ENCODE assay signal across 16 cellular contexts in the genomic region with DNA sequence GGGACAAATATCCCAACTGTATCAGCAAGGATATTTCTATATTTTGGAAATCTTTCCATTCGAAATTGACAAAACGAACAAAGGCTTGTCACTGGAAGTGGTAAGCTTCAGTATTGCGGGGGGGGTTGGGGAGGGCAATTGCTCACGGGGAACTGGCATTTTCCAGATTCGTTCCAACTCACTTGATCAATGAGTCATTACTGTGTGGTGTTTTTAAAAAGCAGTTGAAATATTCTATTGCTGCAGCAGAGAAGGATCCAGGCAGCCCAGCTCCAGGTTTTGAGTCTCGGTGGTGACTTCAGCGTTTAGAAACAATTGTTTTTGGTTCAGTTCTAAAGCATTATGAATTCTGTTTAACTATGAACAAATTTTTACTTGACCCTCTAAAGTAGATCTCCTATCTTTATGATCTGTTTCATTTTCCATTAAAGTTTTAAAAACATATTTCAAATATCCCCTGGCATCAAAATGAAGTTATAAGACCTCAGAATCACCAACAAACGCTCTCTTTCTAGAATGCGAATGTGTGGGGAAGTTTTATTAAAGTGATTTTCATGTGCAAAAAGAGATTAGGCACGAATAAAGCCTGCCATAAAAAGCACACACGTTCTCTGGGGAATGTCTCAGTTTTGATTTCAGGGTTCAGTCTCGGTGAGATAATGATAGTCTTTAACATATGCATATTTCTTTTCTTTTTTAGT. TPM values are rescaled to one million over a fixed set of nuclear protein-coding genes. Genes with fewer than 3 reads are reported as not detected.
DNase-seq lines count a peak whose midpoint lies in the region; ATAC-seq, FAIRE-seq and TF ChIP-seq lines count a peak whose summit lies in the region.
"Had no signal": no experiment of that assay in that cellular context is flagged by ENCODE, and none has a peak within 500 bp of the region (broad histone marks: within the 10 kb centered on the region; RNA-seq: fewer than 3 reads in every experiment).

No MANE protein-coding gene starts in this region.

- intact Hi-C loops in PC-3 (cut with micrococcal nuclease) = no loop called here

- H3K4me1 ChIP-seq in BLaER1 = peaks cover 21% of the 10 kb centered on the region
- peaks cover 26% of the 10 kb centered on the region for H3K4me1 ChIP-seq in PC-3 (ENCODE audit: insufficient read depth, low read length)
- peaks cover 23% of the 10 kb centered on the region for H3K4me1 ChIP-seq in osteoblast (ENCODE audit: insufficient read depth, low read length)
- H3K4me1 ChIP-seq: pancreas had no signal

- H3K27me3 ChIP-seq in BLaER1 (no peaks in the 10 kb centered on the region), PC-3 (ENCODE audit: low read length) (no peaks in the 10 kb centered on the region), osteoblast (ENCODE audit: insufficient read depth, low read length) (no peaks in the 10 kb centered on the region)
- H3K27me3 ChIP-seq: pancreas, SJCRH30 had no signal

- FAIRE-seq in D721Med (lab: Jason Lieb, UNC) (no peak), GM12891 (lab: Jason Lieb, UNC) (no peak)
- FAIRE-seq: pancreas had no signal

- no TSS peak for BruUV-seq in PC-3 (replicated peaks; lab: Mats Ljungman, UMichigan)

- H3K27ac ChIP-seq in BLaER1 (no peak overlapping the region), PC-3 (ENCODE audit: low read length) (peak overlapping the region; percentile 44), epithelial cell of prostate (peak overlapping the region; percentile 54), osteoblast (ENCODE audit: low read depth, low read length) (peak overlapping the region; percentile 55)
- H3K27ac ChIP-seq: pancreas, SJCRH30 had no signal

- no peaks in the 10 kb centered on the region for H3K9me2 ChIP-seq in PC-3 (replicated peaks; ENCODE audit: low read length)

- TF ChIP-seq POLR2A in GM12891 (IDR thresholded peaks at IDR 0.05; ENCODE audit: low read depth, low read length) = no peak

- POLR2A ChIA-PET in PC-3 (lab: Charles Lee; ENCODE audit: unreplicated experiment) = interaction anchor here (0.6 to 0.7 kb wide), 2 partner anchors 27 to 147 kb away, joined by 3 to 6 read pairs; no protein-coding TSS in a partner anchor

- H3K4me2 ChIP-seq in BLaER1 (peak overlapping the region; percentile 27; the same call in 1 of the 2 replicates), PC-3 (ENCODE audit: low read length) (peak overlapping the region; percentile 83), osteoblast (ENCODE audit: insufficient read depth, low read length) (peak overlapping the region; percentile 62)

- DNase-seq in PC-3 (peak; percentile 70), epithelial cell of prostate (ENCODE audit: low read depth, low spot score) (no peak), osteoblast (ENCODE audit: insufficient read length, low spot score, missing footprints) (peak; percentile 81), D721Med (ENCODE audit: insufficient read length, low spot score) (no peak), SKM-1 (lab: John Stamatoyannopoulos, UW; ENCODE audit: unreplicated experiment) (no peak), GM12891 (ENCODE audit: insufficient read length, low spot score) (no peak), NCI-H1930 (lab: John Stamatoyannopoulos, UW) (no peak)
- DNase-seq: activated CD4-positive, alpha-beta T cell treated with anti-CD3 and anti-CD28 coated beads, Interleukin-2, amount 10 ng/mL, durations not matched to agents 24 days and 14 days; activated naive CD4-positive, alpha-beta T cell treated with Interleukin-2 at 50 U/mL for 16 hours; CD4-positive, alpha-beta memory T cell; endodermal cell; left colon; NCI-H345; pancreas; SJCRH30 had no signal

- H3K79me2 ChIP-seq in PC-3 (ENCODE audit: low read length) (no peaks in the 10 kb centered on the region), osteoblast (ENCODE audit: insufficient read depth, low read length) (no peaks in the 10 kb centered on the region)

- H3K9me3 ChIP-seq in BLaER1 = peaks cover 6% of the 10 kb centered on the region; the same call in 1 of the 2 replicates
- H3K9me3 ChIP-seq in PC-3 (ENCODE audit: low read length) = no peaks in the 10 kb centered on the region
- peaks cover 3% of the 10 kb centered on the region for H3K9me3 ChIP-seq in osteoblast (ENCODE audit: low read depth, low read length)
- H3K9me3 ChIP-seq: pancreas, SJCRH30 had no signal

- H3K9ac ChIP-seq in BLaER1 (no peak overlapping the region), PC-3 (ENCODE audit: low read length) (peak overlapping the region; percentile 19; the same call in 1 of the 2 replicates)

- TF ChIP-seq CTCF in PC-3 (conservative IDR thresholded peaks at IDR 0.05; ENCODE audit: low read depth, low read length) = no peak
- TF ChIP-seq CTCF in osteoblast (IDR thresholded peaks at IDR 0.05; ENCODE audit: extremely low read depth, low read depth, low read length) = no peak
- TF ChIP-seq CTCF in D721Med (IDR thresholded peaks at IDR 0.05; ENCODE audit: insufficient read depth, missing control alignments) = no peak

- peak overlapping the region; percentile 61 for H2AFZ ChIP-seq in PC-3 (ENCODE audit: low read length)
- H2AFZ ChIP-seq in osteoblast (ENCODE audit: low read length) = no peak overlapping the region

- ATAC-seq in PC-3 = peak; percentile 73
- ATAC-seq: left colon had no signal

- no peaks in the 10 kb centered on the region for H4K20me1 ChIP-seq in BLaER1
- H4K20me1 ChIP-seq in PC-3 (ENCODE audit: low read length) = no peaks in the 10 kb centered on the region
- no peaks in the 10 kb centered on the region for H4K20me1 ChIP-seq in osteoblast (ENCODE audit: insufficient read depth, low read length)

- CTCF ChIA-PET in PC-3 (lab: Charles Lee) = interaction anchor here (0.5 kb wide), 1 partner anchor 362 kb away, joined by 3 read pairs; no protein-coding TSS in a partner anchor

- H3K4me3 ChIP-seq in BLaER1 (no peak overlapping the region), PC-3 (ENCODE audit: low read length) (peak overlapping the region; percentile 58), osteoblast (ENCODE audit: insufficient read depth, low read length) (peak overlapping the region; percentile 24)
- H3K4me3 ChIP-seq: pancreas, SJCRH30 had no signal

- H3K36me3 ChIP-seq in BLaER1 = no peaks in the 10 kb centered on the region
- no peaks in the 10 kb centered on the region for H3K36me3 ChIP-seq in PC-3 (ENCODE audit: low read depth, low read length)
- H3K36me3 ChIP-seq in osteoblast (ENCODE audit: insufficient read depth, low read length) = no peaks in the 10 kb centered on the region
- H3K36me3 ChIP-seq: pancreas, SJCRH30 had no signal

- H3F3A ChIP-seq in PC-3 (ENCODE audit: low read length, unreplicated experiment) = no peaks in the 10 kb centered on the region

TF ChIP-seq in GM12891, 5 proteins besides CTCF, POLR2A, EP300 and RAD21:
- TF ChIP-seq PAX5 (IDR thresholded peaks at IDR 0.05; ENCODE audit: insufficient read depth, low read length, severe bottlenecking) (no peak), POU2F2 (IDR thresholded peaks at IDR 0.05; ENCODE audit: low read depth, low read length) (no peak), SPI1 (IDR thresholded peaks at IDR 0.05; ENCODE audit: low read depth, low read length) (no peak), POLR2AphosphoS5 (IDR thresholded peaks at IDR 0.05; ENCODE audit: low read depth, low read length) (no peak), TAF1 (IDR thresholded peaks at IDR 0.05; ENCODE audit: low read depth, low read length) (no peak)
TF ChIP-seq in GM12891: peak in this region for 0.

RNA-seq across cellular contexts. Expression of gene FBLN1, which starts 33.7 kb away (rescaled TPM):
- total RNA-seq in PC-3 (2014; rRNA removed) = 13.4 and 17.4 TPM in 2 replicates
- total RNA-seq in osteoblast = 88.3 and 122 TPM in 2 replicates
- polyA plus RNA-seq in GM12891 (2012; ENCODE audit: low read depth, missing spikeins) = 0.03 TPM
- total RNA-seq: activated CD4-positive, alpha-beta T cell treated with anti-CD3 and anti-CD28 coated beads, Interleukin-2, amount 10 ng/mL, durations not matched to agents 24 days and 14 days; CD4-positive, alpha-beta memory T cell had no signal
- polyA plus RNA-seq: CD4-positive, alpha-beta memory T cell had no signal

RNA-seq across cellular contexts. Expression of gene RIBC2, which starts 55.5 kb away (rescaled TPM):
- 2.7 and 4.5 TPM in 2 replicates for total RNA-seq in PC-3 (2014; rRNA removed)
- total RNA-seq in osteoblast = 0.88 TPM in 1 of 2 replicates, not detected in the other
- 0.74 TPM for polyA plus RNA-seq in GM12891 (2012; ENCODE audit: low read depth, missing spikeins)
- total RNA-seq: CD4-positive, alpha-beta memory T cell; SJCRH30 had no signal

RNA-seq across cellular contexts. Expression of gene SMC1B, which starts 55.6 kb away (rescaled TPM):
- total RNA-seq in PC-3 (2014; rRNA removed) = 0.04 TPM in 1 of 2 replicates, not detected in the other
- total RNA-seq in osteoblast = not detected in 2 replicates
- polyA plus RNA-seq in GM12891 (2012; ENCODE audit: low read depth, missing spikeins) = 0.10 TPM
- total RNA-seq: left colon, SJCRH30 had no signal
- polyA plus RNA-seq: CD4-positive, alpha-beta memory T cell; pancreas had no signal

Comparison
In these comparisons a context has a peak if more than half of its experiments do, and no peak if none do; other contexts are left out.
1. H3K4me2 ChIP-seq: peak in every context shown above with its lines; median percentile 83 in PC-3; 62 in osteoblast; 27 in BLaER1.
2. DNase-seq: peak in PC-3 (single experiment) and osteoblast (single experiment); none in epithelial cell of prostate (single experiment), D721Med (single experiment), SKM-1 (single experiment), GM12891 (single experiment) and NCI-H1930 (0 of 2).